13 cellular contexts compared by ENCODE assay signal in the genomic region with DNA sequence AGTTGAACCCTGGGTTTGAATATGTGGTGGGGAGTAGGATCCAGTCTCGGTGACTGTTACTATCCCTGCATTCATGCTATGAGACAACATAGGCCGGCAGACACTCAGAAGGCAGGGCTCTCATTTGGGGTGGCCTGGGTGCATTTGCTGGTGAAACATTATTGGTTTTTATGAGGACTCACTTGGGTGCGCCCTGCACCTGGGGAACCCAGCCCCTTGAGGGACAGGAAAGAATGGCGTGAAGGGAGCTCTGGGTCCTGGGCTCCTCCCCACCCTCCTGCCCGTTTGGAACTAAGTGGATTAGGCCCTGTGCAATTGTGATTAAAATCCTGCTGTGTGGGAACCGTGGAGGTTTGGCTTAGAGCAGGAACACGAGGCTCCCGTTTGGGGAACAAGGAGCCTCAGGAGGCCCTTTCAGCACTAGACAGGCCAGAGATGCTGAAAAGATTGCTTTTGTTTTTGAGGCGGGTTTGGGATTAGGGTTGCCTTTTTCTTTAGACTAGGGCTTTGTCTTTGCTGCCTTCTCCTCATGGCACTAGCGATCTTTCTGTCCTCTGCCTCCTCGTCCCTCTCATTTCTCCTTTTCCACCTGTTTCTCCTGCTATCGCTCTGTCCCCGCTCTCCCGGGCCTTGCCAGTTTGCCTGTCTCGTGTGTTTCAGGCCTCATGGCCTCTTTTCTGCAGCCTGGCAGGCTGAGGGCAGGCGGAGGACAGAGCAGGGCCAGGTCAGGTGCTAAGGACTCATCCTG. TPM values are rescaled to one million over a fixed set of nuclear protein-coding genes. Genes with fewer than 3 reads are reported as not detected.
DNase-seq lines count a peak whose midpoint lies in the region; ATAC-seq and TF ChIP-seq lines count a peak whose summit lies in the region.
"Had no signal": no experiment of that assay in that cellular context is flagged by ENCODE, and none has a peak within 500 bp of the region (broad histone marks: within the 10 kb centered on the region; RNA-seq: fewer than 3 reads in every experiment).

No MANE protein-coding gene starts in this region.

- H2AFZ ChIP-seq in PC-3 (ENCODE audit: low read length) = no peak overlapping the region

- no TSS peak for BruUV-seq in PC-3 (replicated peaks; lab: Mats Ljungman, UMichigan)

- no peak overlapping the region for H3K9ac ChIP-seq in PC-3 (ENCODE audit: low read length)
- no peak overlapping the region for H3K9ac ChIP-seq in endodermal cell (ENCODE audit: extremely low read depth, low read length, poor library complexity, severe bottlenecking)

- H3K9me3 ChIP-seq in PC-3 (ENCODE audit: low read length) (no peaks in the 10 kb centered on the region), endodermal cell (ENCODE audit: control insufficient read depth, low read length) (no peaks in the 10 kb centered on the region), gastrocnemius medialis (no peaks in the 10 kb centered on the region)

- peak; percentile 74 to 81 for TF ChIP-seq POLR2A in gastrocnemius medialis (IDR thresholded peaks at IDR 0.05)

- peaks cover 20% of the 10 kb centered on the region for H3K36me3 ChIP-seq in PC-3 (ENCODE audit: low read depth, low read length)
- H3K36me3 ChIP-seq in endodermal cell (ENCODE audit: control insufficient read depth, insufficient read depth, low read length) = no peaks in the 10 kb centered on the region
- no peaks in the 10 kb centered on the region for H3K36me3 ChIP-seq in gastrocnemius medialis

- no peak overlapping the region for H3K4me3 ChIP-seq in PC-3 (ENCODE audit: low read length)
- no peak overlapping the region for H3K4me3 ChIP-seq in endodermal cell (ENCODE audit: low read length)
- peak overlapping the region in 1 of 4 donors; percentile 32 for H3K4me3 ChIP-seq in gastrocnemius medialis
- H3K4me3 ChIP-seq: SK-N-MC had no signal

- DNase-seq in activated T-cell treated with anti-CD3 and anti-CD28 coated beads, Interleukin-2, amount 50 U/mL, for 24 hours = no peak
- DNase-seq in activated T-cell treated with anti-CD3 and anti-CD28 coated beads, Interleukin-2, amount 50 U/mL, for 48 hours = no peak
- DNase-seq in PC-3 (no peak), endodermal cell (peak; percentile 72), gastrocnemius medialis (no peak), activated gamma-delta T cell (lab: John Stamatoyannopoulos, UW) (no peak), AG08395 (ENCODE audit: low spot score) (no peak)
- DNase-seq in stimulated activated naive CD4-positive, alpha-beta T cell treated with Interleukin-2 at 50 U/mL for 16 hours (lab: John Stamatoyannopoulos, UW) = no peak
- DNase-seq: activated CD4-positive, alpha-beta T cell treated with anti-CD3 and anti-CD28 coated beads for 1 hour; amniotic stem cell; NCI-H1092 treated with DMSO at 0.1 percent for 48 hours; NCI-H510A had no signal

- WGBS in endodermal cell (ENCODE audit: insufficient coverage in 1 of 2, insufficient read length in 1 of 2), 2 experiments = 69 to 74% methylated on average over 6 to 16 of the region's 16 CpGs

- peaks cover 92% of the 10 kb centered on the region for H3K4me1 ChIP-seq in PC-3 (ENCODE audit: insufficient read depth, low read length)
- peaks cover 23% of the 10 kb centered on the region for H3K4me1 ChIP-seq in endodermal cell (ENCODE audit: control insufficient read depth, insufficient read depth, low read length)
- peaks cover 65 to 93% of the 10 kb centered on the region in 2 donors for H3K4me1 ChIP-seq in gastrocnemius medialis

- no peaks in the 10 kb centered on the region for H3K27me3 Mint-ChIP-seq in activated T-cell treated with anti-CD3 and anti-CD28 coated beads, Interleukin-2, amount 50 U/mL, for 24 hours
- H3K27me3 Mint-ChIP-seq in endodermal cell (ENCODE audit: insufficient read depth) = no peaks in the 10 kb centered on the region

- peaks cover 95% of the 10 kb centered on the region for H3K79me2 ChIP-seq in PC-3 (ENCODE audit: low read length)

- in situ Hi-C loops in gastrocnemius medialis (cut with MboI; ENCODE audit: low sequenced_read_pairs in 4 of 4) = loop anchor here in 1 of 4 donors (10.0 kb wide), 1 partner anchor 749 kb away; no protein-coding TSS in a partner anchor

- H3K36me3 Mint-ChIP-seq in activated T-cell treated with anti-CD3 and anti-CD28 coated beads, Interleukin-2, amount 50 U/mL, for 24 hours (ENCODE audit: low read depth) = peaks cover 97% of the 10 kb centered on the region
- peaks cover 5% of the 10 kb centered on the region for H3K36me3 Mint-ChIP-seq in endodermal cell (ENCODE audit: low read depth)

- H3K4me1 Mint-ChIP-seq in activated T-cell treated with anti-CD3 and anti-CD28 coated beads, Interleukin-2, amount 50 U/mL, for 24 hours (ENCODE audit: low read depth) = peaks cover 96% of the 10 kb centered on the region
- H3K4me1 Mint-ChIP-seq in endodermal cell = peaks cover 35% of the 10 kb centered on the region

- intact Hi-C loops in PC-3 (cut with micrococcal nuclease) (no loop called here), gastrocnemius medialis (cut with DNase I; ENCODE audit: low total_unique reads) (loop anchor here (1.0 to 2.0 kb wide), 2 partner anchors 8 to 21 kb away; a partner anchor contains a TSS)

- H3K9me2 ChIP-seq in PC-3 (replicated peaks; ENCODE audit: low read length) = no peaks in the 10 kb centered on the region

- peak overlapping the region; percentile 96 for H3K27ac Mint-ChIP-seq in activated T-cell treated with anti-CD3 and anti-CD28 coated beads, Interleukin-2, amount 50 U/mL, for 24 hours
- H3K27ac Mint-ChIP-seq in endodermal cell = peak overlapping the region; percentile 90

- ATAC-seq in PC-3 = no peak
- peak in 1 of 2 donors; percentile 41 for ATAC-seq in gastrocnemius medialis

- POLR2A ChIA-PET in PC-3 (lab: Charles Lee; ENCODE audit: unreplicated experiment) = no interaction called here

- H3K27ac ChIP-seq in PC-3 (ENCODE audit: low read length) (peak overlapping the region; percentile 6; the same call in 1 of the 2 replicates), endodermal cell (ENCODE audit: low read depth, low read length) (peak overlapping the region; percentile 54), gastrocnemius medialis (peak overlapping the region; percentile 96 to 98 (median 98))
- H3K27ac ChIP-seq: SK-N-MC had no signal

- H3K9me3 Mint-ChIP-seq in activated T-cell treated with anti-CD3 and anti-CD28 coated beads, Interleukin-2, amount 50 U/mL, for 24 hours = no peaks in the 10 kb centered on the region
- H3K9me3 Mint-ChIP-seq in endodermal cell = no peaks in the 10 kb centered on the region

- CTCF ChIA-PET in PC-3 (lab: Charles Lee) = interaction anchor here (0.5 to 0.7 kb wide), 2 partner anchors 27 to 475 kb away, joined by 3 read pairs; no protein-coding TSS in a partner anchor

- peak overlapping the region; percentile 74 for H3K4me3 Mint-ChIP-seq in activated T-cell treated with anti-CD3 and anti-CD28 coated beads, Interleukin-2, amount 50 U/mL, for 24 hours
- H3K4me3 Mint-ChIP-seq in endodermal cell = no peak overlapping the region

- peak overlapping the region; percentile 52 for H3K4me2 ChIP-seq in PC-3 (ENCODE audit: low read length)

- H3K27me3 ChIP-seq in PC-3 (ENCODE audit: low read length) (no peaks in the 10 kb centered on the region), endodermal cell (ENCODE audit: control insufficient read depth, insufficient read depth, low read length, poor library complexity, severe bottlenecking) (no peaks in the 10 kb centered on the region), gastrocnemius medialis (no peaks in the 10 kb centered on the region)

- TF ChIP-seq CTCF in PC-3 (conservative IDR thresholded peaks at IDR 0.05; ENCODE audit: low read depth, low read length) (no peak), endodermal cell (conservative IDR thresholded peaks at IDR 0.05) (no peak), gastrocnemius medialis (IDR thresholded peaks at IDR 0.05 in 4 of 5, conservative IDR thresholded peaks at IDR 0.05 in 1 of 5) (no peak)

- H4K20me1 ChIP-seq in PC-3 (ENCODE audit: low read length) = no peaks in the 10 kb centered on the region

- H3F3A ChIP-seq in PC-3 (ENCODE audit: low read length, unreplicated experiment) = no peaks in the 10 kb centered on the region

RNA-seq across cellular contexts. Expression of a gene that starts 8.4 kb away (rescaled TPM):
- total RNA-seq in PC-3 (2014; rRNA removed) (142 and 174 TPM in 2 replicates), endodermal cell (10 to 100 TPM; 37.2 to 39.7 TPM), gastrocnemius medialis (100 to 1,000 TPM; 235 to 466 (median 387) TPM)
- polyA plus RNA-seq in endodermal cell (2013, experiment 1 of 2) = 29.9 TPM
- 26.1 TPM for polyA plus RNA-seq in endodermal cell (2013, experiment 2 of 2)

RNA-seq across cellular contexts. Expression of a gene that starts 13.7 kb away (rescaled TPM):
- 1.6 and 2.3 TPM in 2 replicates for total RNA-seq in PC-3 (2014; rRNA removed)
- 1 to 10 TPM; 1.2 to 2.0 TPM for total RNA-seq in endodermal cell
- 3.6 TPM for polyA plus RNA-seq in endodermal cell (2013, experiment 1 of 2)
- polyA plus RNA-seq in endodermal cell (2013, experiment 2 of 2) = 3.7 TPM
- total RNA-seq in gastrocnemius medialis = 10 to 100 TPM in 2 of 4 donors, 1 to 10 TPM in 2; 3.3 to 50.5 (median 20.3) TPM

RNA-seq across cellular contexts. Expression of a gene that starts 49.4 kb away (rescaled TPM):
- total RNA-seq in PC-3 (2014; rRNA removed) = under 0.01 and 0.15 TPM in 2 replicates
- 1 to 10 TPM; 7.7 to 8.5 TPM for total RNA-seq in endodermal cell
- 4.2 TPM for polyA plus RNA-seq in endodermal cell (2013, experiment 1 of 2)
- polyA plus RNA-seq in endodermal cell (2013, experiment 2 of 2) = 3.9 TPM
- 1 to 10 TPM in 1 of 4 donors, under 1 TPM in 3; 0.61 to 3.1 (median 0.73) TPM for total RNA-seq in gastrocnemius medialis

RNA-seq across cellular contexts. Expression of a gene that starts 56.0 kb away (rescaled TPM):
- total RNA-seq in PC-3 (2014; rRNA removed) (20.3 and 22.2 TPM in 2 replicates), endodermal cell (10 to 100 TPM; 24.1 to 25.8 TPM), gastrocnemius medialis (1 to 10 TPM; 4.5 to 8.1 (median 7.5) TPM)
- 21.2 TPM for polyA plus RNA-seq in endodermal cell (2013, experiment 1 of 2)
- polyA plus RNA-seq in endodermal cell (2013, experiment 2 of 2) = 19.8 TPM

RNA-seq across cellular contexts. Expression of a gene that starts 57.8 kb away (rescaled TPM):
- total RNA-seq in PC-3 (2014; rRNA removed) (31.2 and 33.9 TPM in 2 replicates), endodermal cell (10 to 100 TPM; 14.4 to 16.9 TPM), gastrocnemius medialis (10 to 100 TPM; 12.6 to 27.4 (median 15.4) TPM)
- 15.6 TPM for polyA plus RNA-seq in endodermal cell (2013, experiment 1 of 2)
- polyA plus RNA-seq in endodermal cell (2013, experiment 2 of 2) = 15.4 TPM

Comparison
In these comparisons a context has a peak if more than half of its experiments do, and no peak if none do; other contexts are left out.
1. H3K27ac ChIP-seq: peak in every context shown above with its lines; median percentile 98 in gastrocnemius medialis; 54 in endodermal cell; 6 in PC-3.